12 cellular contexts compared by ENCODE assay signal in genomic region chr1:241706967-241707366, GRCh38. TPM values are rescaled to one million over a fixed set of nuclear protein-coding genes. Genes with fewer than 3 reads are reported as not detected.
DNase-seq lines count a peak whose midpoint lies in the region; ATAC-seq, FAIRE-seq and TF ChIP-seq lines count a peak whose summit lies in the region.
"Had no signal": no experiment of that assay in that cellular context is flagged by ENCODE, and none has a peak within 500 bp of the region (broad histone marks: within the 10 kb centered on the region; RNA-seq: fewer than 3 reads in every experiment).

No MANE protein-coding gene starts in this region.

- H3K27me3 ChIP-seq in bronchial epithelial cell (ENCODE audit: control insufficient read depth, insufficient read depth, low read length) (no peaks in the 10 kb centered on the region), skeletal muscle satellite cell (ENCODE audit: control insufficient read depth, insufficient read depth, low read length) (no peaks in the 10 kb centered on the region)
- H3K27me3 ChIP-seq: uterus had no signal

- no peak overlapping the region for H3K9ac ChIP-seq in skeletal muscle satellite cell (ENCODE audit: low read depth, low read length)

- no peak for TF ChIP-seq CTCF in bronchial epithelial cell (IDR thresholded peaks at IDR 0.05; ENCODE audit: insufficient read depth, low read length, severe bottlenecking)

- H3K4me3 ChIP-seq in bronchial epithelial cell (ENCODE audit: low read depth, low read length) (no peak overlapping the region), skeletal muscle satellite cell (ENCODE audit: low read length) (no peak overlapping the region)
- H3K4me3 ChIP-seq: uterus had no signal

- H3K36me3 ChIP-seq in bronchial epithelial cell (ENCODE audit: control insufficient read depth, insufficient read depth, low read length) (no peaks in the 10 kb centered on the region), skeletal muscle satellite cell (ENCODE audit: insufficient read depth, low read length) (no peaks in the 10 kb centered on the region)
- H3K36me3 ChIP-seq: uterus had no signal

- peaks cover 48% of the 10 kb centered on the region for H3K4me1 ChIP-seq in skeletal muscle satellite cell (ENCODE audit: control insufficient read depth, insufficient read depth, low read length)
- H3K4me1 ChIP-seq: uterus had no signal

- no peaks in the 10 kb centered on the region for H3K36me3 Mint-ChIP-seq in activated CD4-positive, alpha-beta T cell treated with anti-CD3 and anti-CD28 coated beads, Interleukin-2, amount 10 ng/mL, durations not matched to agents 7 days and 5 days (ENCODE audit: low read depth)

- CTCF ChIA-PET in activated CD4-positive, alpha-beta T cell treated with anti-CD3 and anti-CD28 coated beads, Interleukin-2, amount 10 ng/mL, durations not matched to agents 7 days and 5 days (lab: Charles Lee), result interaction anchor here (1.2 kb wide), 1 partner anchor 11 kb away, joined by 3 read pairs; no protein-coding TSS in a partner anchor

- DNase-seq in activated CD4-positive, alpha-beta T cell treated with anti-CD3 and anti-CD28 coated beads, Interleukin-2, amount 10 ng/mL, durations not matched to agents 7 days and 5 days, result peak; percentile 39
- DNase-seq in activated CD4-positive, alpha-beta T cell treated with anti-CD3 and anti-CD28 coated beads for 1 hour, result no peak
- DNase-seq in NCI-H69 (lab: John Stamatoyannopoulos, UW), result peak; percentile 22
- DNase-seq in bronchial epithelial cell (ENCODE audit: low read depth), result peak; percentile 95
- DNase-seq in activated effector memory CD4-positive, alpha-beta T cell treated with anti-CD3 and anti-CD28 coated beads, Interleukin-2, amount 50 U/mL, for 16 hours, result no peak
- DNase-seq: activated naive CD4-positive, alpha-beta T cell treated with anti-CD3 and anti-CD28 coated beads, Interleukin-2, amount 50 U/mL, for 16 hours; Karpas-422; uterus had no signal

- peak; percentile 86 for FAIRE-seq in bronchial epithelial cell (lab: Jason Lieb, UNC)

- peaks cover 5% of the 10 kb centered on the region for H3K9me3 Mint-ChIP-seq in activated CD4-positive, alpha-beta T cell treated with anti-CD3 and anti-CD28 coated beads, Interleukin-2, amount 10 ng/mL, durations not matched to agents 7 days and 5 days

- peak overlapping the region; percentile 9 for H3K27ac Mint-ChIP-seq in activated CD4-positive, alpha-beta T cell treated with anti-CD3 and anti-CD28 coated beads, Interleukin-2, amount 10 ng/mL, durations not matched to agents 7 days and 5 days

- ATAC-seq in GM21576 (IDR thresholded peaks at IDR 0.05; ENCODE audit: unreplicated experiment), result no peak
- ATAC-seq in GM21367 (IDR thresholded peaks at IDR 0.05; ENCODE audit: unreplicated experiment), result no peak

- no peak overlapping the region for H3K4me3 Mint-ChIP-seq in activated CD4-positive, alpha-beta T cell treated with anti-CD3 and anti-CD28 coated beads, Interleukin-2, amount 10 ng/mL, durations not matched to agents 7 days and 5 days

- H3K4me1 Mint-ChIP-seq in activated CD4-positive, alpha-beta T cell treated with anti-CD3 and anti-CD28 coated beads, Interleukin-2, amount 10 ng/mL, durations not matched to agents 7 days and 5 days, result peaks cover 18% of the 10 kb centered on the region

- H3K27me3 Mint-ChIP-seq in activated CD4-positive, alpha-beta T cell treated with anti-CD3 and anti-CD28 coated beads, Interleukin-2, amount 10 ng/mL, durations not matched to agents 7 days and 5 days, result no peaks in the 10 kb centered on the region

- peak overlapping the region; percentile 59 for H3K4me2 ChIP-seq in skeletal muscle satellite cell (ENCODE audit: low read length)

- POLR2A ChIA-PET in activated CD4-positive, alpha-beta T cell treated with anti-CD3 and anti-CD28 coated beads, Interleukin-2, amount 10 ng/mL, durations not matched to agents 7 days and 5 days (lab: Charles Lee), result no interaction called here

- H3K9me3 ChIP-seq in skeletal muscle satellite cell (replicated peaks; ENCODE audit: low read length), result no peaks in the 10 kb centered on the region
- H3K9me3 ChIP-seq: uterus had no signal

RNA-seq across cellular contexts. Expression of gene WDR64, which starts 54.9 kb away (rescaled TPM):
- under 1 TPM; 0.21 to 0.22 TPM for total RNA-seq in activated CD4-positive, alpha-beta T cell treated with anti-CD3 and anti-CD28 coated beads, Interleukin-2, amount 10 ng/mL, durations not matched to agents 7 days and 5 days
- under 0.01 TPM in 1 of 2 replicates, not detected in the other for total RNA-seq in bronchial epithelial cell
- not detected in 2 replicates for total RNA-seq in skeletal muscle satellite cell (2012; rRNA removed)
- total RNA-seq: NCI-H460 had no signal

Comparison
In these comparisons a context has a peak if more than half of its experiments do, and no peak if none do; other contexts are left out.
1. DNase-seq: peak in activated CD4-positive, alpha-beta T cell treated with anti-CD3 and anti-CD28 coated beads, Interleukin-2, amount 10 ng/mL, durations not matched to agents 7 days and 5 days (single experiment), NCI-H69 (single experiment) and bronchial epithelial cell (single experiment); none in activated CD4-positive, alpha-beta T cell treated with anti-CD3 and anti-CD28 coated beads for 1 hour (single experiment) and activated effector memory CD4-positive, alpha-beta T cell treated with anti-CD3 and anti-CD28 coated beads, Interleukin-2, amount 50 U/mL, for 16 hours (single experiment).